ENCODE assay signal across 20 cellular contexts in the genomic region with DNA sequence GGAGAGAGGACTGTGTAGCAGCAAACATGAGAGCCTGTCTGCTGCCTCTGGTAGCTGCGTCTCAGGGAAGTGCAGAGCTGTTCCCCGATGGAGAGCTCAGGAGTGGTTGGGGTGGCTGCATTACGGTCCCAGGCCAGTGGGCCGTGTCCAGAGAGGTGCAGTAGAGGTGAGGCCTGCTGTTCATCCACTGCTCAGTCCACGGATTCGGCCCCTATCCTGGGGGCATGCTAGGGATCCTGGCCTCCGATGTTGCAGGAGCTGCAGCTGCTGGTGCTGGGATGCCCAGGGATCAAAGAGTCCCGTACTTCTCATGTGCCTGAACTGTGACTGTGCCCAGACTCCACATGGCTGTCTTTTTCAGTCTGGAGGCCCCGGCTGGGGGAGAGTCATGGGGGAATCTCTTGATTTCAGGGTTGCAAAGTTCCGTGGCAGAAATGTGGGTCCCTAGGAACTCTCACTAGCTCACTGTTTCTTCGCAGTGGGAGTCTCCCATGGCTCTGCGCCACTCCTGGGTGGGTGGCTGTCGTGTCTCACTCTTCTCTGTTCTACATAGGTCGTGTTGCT.
DNase-seq lines count a peak whose midpoint lies in the region; ATAC-seq and TF ChIP-seq lines count a peak whose summit lies in the region.
"Had no signal": no experiment of that assay in that cellular context is flagged by ENCODE, and none has a peak within 500 bp of the region (broad histone marks: within the 10 kb centered on the region; RNA-seq: fewer than 3 reads in every experiment).

No MANE protein-coding gene starts in this region.

- H4K20me1 ChIP-seq in smooth muscle cell (ENCODE audit: low read depth), result no peaks in the 10 kb centered on the region

- H3K27me3 Mint-ChIP-seq in Caco-2 (ENCODE audit: insufficient read depth, unreplicated experiment), result no peaks in the 10 kb centered on the region
- H3K27me3 Mint-ChIP-seq in CD4-positive, alpha-beta T cell, result peaks cover 4% of the 10 kb centered on the region
- H3K27me3 Mint-ChIP-seq: stimulated activated naive CD8-positive, alpha-beta T cell treated with anti-CD3 and anti-CD28 coated beads, Interleukin-15, Interleukin-2, amounts not matched to agents 100 ng/mL and 50 ng/mL, for 24 hours had no signal

- H3K36me3 Mint-ChIP-seq in Caco-2 (ENCODE audit: insufficient read depth, unreplicated experiment), result peaks cover 4% of the 10 kb centered on the region
- H3K36me3 Mint-ChIP-seq in CD4-positive, alpha-beta T cell (ENCODE audit: low read depth), result no peaks in the 10 kb centered on the region
- H3K36me3 Mint-ChIP-seq: CD8-positive, alpha-beta T cell had no signal

- H3K4me2 ChIP-seq in smooth muscle cell, result no peak overlapping the region

- intact Hi-C loops in Caco-2 (cut with micrococcal nuclease; ENCODE audit: unreplicated experiment), result no loop called here
- intact Hi-C loops in CD4-positive, alpha-beta T cell (cut with DNase I, micrococcal nuclease), result no loop called here

- ATAC-seq in SK-N-SH treated with all-trans-retinoic acid at 6 μM for 48 hours, result peak; percentile 65
- peak; percentile 14 for ATAC-seq in lung (ENCODE audit: insufficient read depth, low FRiP score)
- ATAC-seq in CD4-positive, alpha-beta T cell (ENCODE audit: poor library complexity), result no peak
- ATAC-seq: CD8-positive, alpha-beta T cell; gastroesophageal sphincter had no signal

- H3K9me3 Mint-ChIP-seq in Caco-2 (ENCODE audit: unreplicated experiment), result peaks cover 5% of the 10 kb centered on the region
- peaks cover 4% of the 10 kb centered on the region for H3K9me3 Mint-ChIP-seq in CD4-positive, alpha-beta T cell

- no peak for DNase-seq in Caco-2
- DNase-seq in lung (ENCODE audit: low spot score), result no peak
- DNase-seq in smooth muscle cell (lab: John Stamatoyannopoulos, UW; ENCODE audit: unreplicated experiment), result peak; percentile 5
- DNase-seq in activated effector memory CD4-positive, alpha-beta T cell treated with Interleukin-2 at 50 U/mL for 16 hours, result no peak
- DNase-seq in CD4-positive, alpha-beta T cell, result no peak
- DNase-seq in RWPE1 (ENCODE audit: low spot score), result no peak
- no peak for DNase-seq in AG08395 (ENCODE audit: low spot score)
- DNase-seq: CD8-positive, alpha-beta T cell; DMS53; NCI-H1694 treated with DMSO at 0.1 percent for 48 hours; NCI-H446; stimulated activated CD4-positive, alpha-beta T cell treated with anti-CD3 and anti-CD28 coated beads, Interleukin-1b, Interleukin-23, amount 100 ng/mL, for 48 hours; T1000 had no signal

- BruUV-seq in Caco-2 (replicated peaks; lab: Mats Ljungman, UMichigan), result no TSS peak

- peak overlapping the region; percentile 54 for H3K27ac Mint-ChIP-seq in Caco-2 (ENCODE audit: unreplicated experiment)
- no peak overlapping the region for H3K27ac Mint-ChIP-seq in CD4-positive, alpha-beta T cell
- H3K27ac Mint-ChIP-seq: activated T-helper 1 cell treated with anti-CD3 and anti-CD28 coated beads, Interleukin-12 subunit alpha, Interleukin-12 subunit beta, Interleukin-2, Interleukin-4 antibody, amounts not matched to agents 30 ng/mL and 10 ng/mL and 1 ng/mL, durations not matched to agents 14 hours and 24 hours and 36 hours; CD8-positive, alpha-beta T cell; stimulated activated naive CD8-positive, alpha-beta T cell treated with anti-CD3 and anti-CD28 coated beads, Interleukin-15, Interleukin-2, amounts not matched to agents 100 ng/mL and 50 ng/mL, for 24 hours had no signal

- peaks cover 28% of the 10 kb centered on the region for H3K4me1 Mint-ChIP-seq in Caco-2 (ENCODE audit: low read depth, unreplicated experiment)
- H3K4me1 Mint-ChIP-seq in CD4-positive, alpha-beta T cell (ENCODE audit: low read depth), result no peaks in the 10 kb centered on the region

- POLR2A ChIA-PET in Caco-2 (lab: Charles Lee) (no interaction called here), RWPE1 (lab: Yijun Ruan, JAX; ENCODE audit: low non-redundant PET) (no interaction called here)
- POLR2A ChIA-PET in CD4-positive, alpha-beta T cell (lab: Charles Lee), result no interaction called here

- peak overlapping the region; percentile 90 for H2AFZ ChIP-seq in smooth muscle cell (ENCODE audit: low read depth)

- H3K4me3 ChIP-seq in Caco-2 (ENCODE audit: low read depth, low read length) (no peak overlapping the region), lung (no peak overlapping the region), smooth muscle cell (no peak overlapping the region)
- H3K4me3 ChIP-seq: breast epithelium, gastroesophageal sphincter, vagina had no signal

- H3K27ac ChIP-seq in lung (ENCODE audit: low read depth in 1 of 2, low read length in 1 of 2) (no peak overlapping the region), smooth muscle cell (ENCODE audit: low read depth) (no peak overlapping the region), RWPE1 (no peak overlapping the region)
- no peak overlapping the region for H3K27ac ChIP-seq in CD4-positive, alpha-beta T cell (ENCODE audit: low read depth, low read length)
- H3K27ac ChIP-seq: breast epithelium, gastroesophageal sphincter, HL-60, vagina had no signal

- H3K27me3 ChIP-seq in Caco-2 (replicated peaks; ENCODE audit: control insufficient read depth, insufficient read depth, low read length) (no peaks in the 10 kb centered on the region), lung (ENCODE audit: control insufficient read depth, insufficient read depth) (no peaks in the 10 kb centered on the region), smooth muscle cell (ENCODE audit: low read depth) (no peaks in the 10 kb centered on the region)
- peaks cover 3% of the 10 kb centered on the region for H3K27me3 ChIP-seq in CD4-positive, alpha-beta T cell (ENCODE audit: control insufficient read depth, insufficient read depth, low read length)
- H3K27me3 ChIP-seq: breast epithelium, vagina had no signal

- H3K79me2 ChIP-seq in smooth muscle cell (ENCODE audit: low read depth), result no peaks in the 10 kb centered on the region

- no peak overlapping the region for H3K9ac ChIP-seq in smooth muscle cell (ENCODE audit: low read depth)

- H3K36me3 ChIP-seq in Caco-2 (ENCODE audit: control insufficient read depth, insufficient read depth, low read length), result no peaks in the 10 kb centered on the region
- no peaks in the 10 kb centered on the region for H3K36me3 ChIP-seq in lung (ENCODE audit: control insufficient read depth in 2 of 2, insufficient read depth in 2 of 2, low read length in 2 of 2)
- H3K36me3 ChIP-seq in smooth muscle cell (ENCODE audit: low read depth), result no peaks in the 10 kb centered on the region
- H3K36me3 ChIP-seq: breast epithelium, gastroesophageal sphincter, vagina had no signal

- peak overlapping the region; percentile 66 for H3K4me3 Mint-ChIP-seq in Caco-2 (ENCODE audit: unreplicated experiment)
- H3K4me3 Mint-ChIP-seq in CD4-positive, alpha-beta T cell, result no peak overlapping the region
- H3K4me3 Mint-ChIP-seq: activated T-helper 1 cell treated with anti-CD3 and anti-CD28 coated beads, Interleukin-12 subunit alpha, Interleukin-12 subunit beta, Interleukin-2, Interleukin-4 antibody, amounts not matched to agents 30 ng/mL and 10 ng/mL and 1 ng/mL, durations not matched to agents 14 hours and 24 hours and 36 hours; CD8-positive, alpha-beta T cell; stimulated activated naive CD8-positive, alpha-beta T cell treated with anti-CD3 and anti-CD28 coated beads, Interleukin-15, Interleukin-2, amounts not matched to agents 100 ng/mL and 50 ng/mL, for 24 hours had no signal

- H3K9me3 ChIP-seq in Caco-2, result no peaks in the 10 kb centered on the region
- H3K9me3 ChIP-seq in lung (ENCODE audit: control insufficient read depth in 2 of 2, insufficient read depth in 1 of 2, low read length in 1 of 2), result peaks cover 3 to 4% of the 10 kb centered on the region in 2 donors
- no peaks in the 10 kb centered on the region for H3K9me3 ChIP-seq in smooth muscle cell (replicated peaks; ENCODE audit: low read depth)
- no peaks in the 10 kb centered on the region for H3K9me3 ChIP-seq in CD4-positive, alpha-beta T cell (ENCODE audit: control insufficient read depth, low read length)
- H3K9me3 ChIP-seq: breast epithelium, gastroesophageal sphincter, vagina had no signal

- H3K4me1 ChIP-seq in Caco-2 (peaks cover 23% of the 10 kb centered on the region), lung (ENCODE audit: control insufficient read depth in 2 of 2, insufficient read depth in 2 of 2, low read length in 2 of 2) (no peaks in the 10 kb centered on the region), smooth muscle cell (ENCODE audit: low read depth) (peaks cover 3% of the 10 kb centered on the region)
- H3K4me1 ChIP-seq: breast epithelium, vagina had no signal

- H3F3A ChIP-seq in smooth muscle cell (ENCODE audit: low read depth), result no peaks in the 10 kb centered on the region

- CTCF ChIA-PET in Caco-2 (lab: Charles Lee) (no interaction called here), RWPE1 (lab: Yijun Ruan, JAX) (interaction anchor here (0.6 kb wide), 1 partner anchor 281 kb away, joined by 9 read pairs; no protein-coding TSS in a partner anchor)
- CTCF ChIA-PET in CD4-positive, alpha-beta T cell (lab: Charles Lee), result no interaction called here

- TF ChIP-seq CTCF in Caco-2 (IDR thresholded peaks at IDR 0.05; ENCODE audit: insufficient read depth in 1 of 2, low read depth in 1 of 2, low read length in 1 of 2, severe bottlenecking in 1 of 2, unreplicated experiment in 1 of 2), result no peak
- TF ChIP-seq CTCF in lung (IDR thresholded peaks at IDR 0.05; ENCODE audit: control extremely low read depth, extremely low read depth), result no peak
- no peak for TF ChIP-seq CTCF in smooth muscle cell (IDR thresholded peaks at IDR 0.05; ENCODE audit: borderline replicate concordance, insufficient read depth, poor library complexity, severe bottlenecking)
- no peak for TF ChIP-seq CTCF in CD4-positive, alpha-beta T cell (IDR thresholded peaks at IDR 0.05)
- TF ChIP-seq CTCF in RWPE1 (conservative IDR thresholded peaks at IDR 0.05; ENCODE audit: low read depth), result no peak

- 71 to 82% methylated on average over 14 of the region's 14 CpGs for WGBS in lung, 2 donors
- WGBS in smooth muscle cell (ENCODE audit: low lambda C conversion rate), result 90% methylated on average over 14 of the region's 14 CpGs

TF ChIP-seq in SK-N-SH treated with all-trans-retinoic acid at 6 μM for 48 hours, 23 proteins besides CTCF, POLR2A, EP300 and RAD21 (continues in another document):
- TF ChIP-seq, protein P1, sequence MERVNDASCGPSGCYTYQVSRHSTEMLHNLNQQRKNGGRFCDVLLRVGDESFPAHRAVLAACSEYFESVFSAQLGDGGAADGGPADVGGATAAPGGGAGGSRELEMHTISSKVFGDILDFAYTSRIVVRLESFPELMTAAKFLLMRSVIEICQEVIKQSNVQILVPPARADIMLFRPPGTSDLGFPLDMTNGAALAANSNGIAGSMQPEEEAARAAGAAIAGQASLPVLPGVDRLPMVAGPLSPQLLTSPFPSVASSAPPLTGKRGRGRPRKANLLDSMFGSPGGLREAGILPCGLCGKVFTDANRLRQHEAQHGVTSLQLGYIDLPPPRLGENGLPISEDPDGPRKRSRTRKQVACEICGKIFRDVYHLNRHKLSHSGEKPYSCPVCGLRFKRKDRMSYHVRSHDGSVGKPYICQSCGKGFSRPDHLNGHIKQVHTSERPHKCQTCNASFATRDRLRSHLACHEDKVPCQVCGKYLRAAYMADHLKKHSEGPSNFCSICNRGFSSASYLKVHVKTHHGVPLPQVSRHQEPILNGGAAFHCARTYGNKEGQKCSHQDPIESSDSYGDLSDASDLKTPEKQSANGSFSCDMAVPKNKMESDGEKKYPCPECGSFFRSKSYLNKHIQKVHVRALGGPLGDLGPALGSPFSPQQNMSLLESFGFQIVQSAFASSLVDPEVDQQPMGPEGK (CRISPR knock-in tag; IDR thresholded peaks at IDR 0.05; ENCODE audit: borderline replicate concordance), result no peak
- TF ChIP-seq ZFP3 (CRISPR knock-in tag; IDR thresholded peaks at IDR 0.05), result no peak
